Comparison of ENCODE assay signal across 2 cellular contexts in the genomic region with DNA sequence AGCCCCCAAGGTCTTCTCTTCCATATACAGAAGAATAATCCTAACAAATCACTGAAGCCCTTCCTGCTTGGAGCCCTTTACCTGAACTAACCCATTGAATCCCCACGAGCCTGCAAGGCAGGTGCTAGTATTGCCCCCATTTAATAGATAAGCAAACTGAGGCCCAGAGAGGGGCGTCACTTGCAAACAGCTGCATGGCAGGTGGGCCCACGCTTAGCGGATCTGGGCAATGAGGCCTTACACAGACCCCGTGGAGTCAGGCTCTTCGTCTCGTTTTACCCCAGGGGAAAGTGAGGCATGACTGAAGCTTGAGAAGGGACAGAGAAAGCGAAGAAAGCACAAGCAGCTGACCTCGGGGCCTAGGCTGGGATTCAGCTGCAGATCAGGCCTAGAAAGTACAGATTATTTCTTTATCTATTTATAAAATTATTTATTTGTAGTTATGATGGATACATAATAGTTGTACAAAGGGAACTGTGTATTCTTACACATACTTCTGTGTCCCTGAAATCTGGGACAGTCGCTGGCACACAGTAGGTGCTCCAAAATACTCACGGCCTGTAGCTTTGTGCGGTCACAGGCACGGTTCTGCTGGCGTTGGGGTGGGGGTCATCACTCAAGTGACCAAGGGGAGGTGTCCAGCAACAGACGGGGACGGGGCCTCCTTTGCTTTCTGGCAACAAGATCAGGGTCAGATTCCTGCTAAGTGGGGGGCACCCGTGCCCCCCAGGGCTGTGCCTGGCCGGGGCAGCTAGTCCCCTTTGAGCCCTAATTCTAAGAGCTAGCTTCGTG.
TF ChIP-seq lines count a peak whose summit lies in the region.

No MANE protein-coding gene starts in this region.

TF ChIP-seq in SK-N-SH, 30 proteins besides CTCF, POLR2A, EP300 and RAD21 (continued from another document):
- TF ChIP-seq IRF3 (IDR thresholded peaks at IDR 0.05; ENCODE audit: low read depth, low read length), result no peak
- TF ChIP-seq NFIC (IDR thresholded peaks at IDR 0.05; ENCODE audit: borderline replicate concordance), result no peak
- TF ChIP-seq MEF2A (IDR thresholded peaks at IDR 0.05; ENCODE audit: borderline replicate concordance, low read depth), result no peak
- no peak for TF ChIP-seq RCOR1 (IDR thresholded peaks at IDR 0.05; ENCODE audit: low read length)
- no peak for TF ChIP-seq GATA2 (CRISPR knock-in tag; IDR thresholded peaks at IDR 0.05)
- TF ChIP-seq EZH2phosphoT487 (IDR thresholded peaks at IDR 0.05; ENCODE audit: borderline replicate concordance, low read depth), result no peak

TF ChIP-seq in SK-N-SH treated with all-trans-retinoic acid at 6 μM for 48 hours, 23 proteins besides CTCF, POLR2A, EP300 and RAD21 (continued from another document):
- no peak for TF ChIP-seq ESRRG (CRISPR knock-in tag; IDR thresholded peaks at IDR 0.05)
- no peak for TF ChIP-seq GLIS3 (CRISPR knock-in tag; IDR thresholded peaks at IDR 0.05)
- no peak for TF ChIP-seq CSDC2 (CRISPR knock-in tag; IDR thresholded peaks at IDR 0.05)
- TF ChIP-seq ZC3H10 (CRISPR knock-in tag; IDR thresholded peaks at IDR 0.05), result no peak
- TF ChIP-seq TCF4 (CRISPR knock-in tag; IDR thresholded peaks at IDR 0.05; ENCODE audit: borderline replicate concordance), result no peak
